Comparison of ENCODE assay signal across 18 cellular contexts in the genomic region with DNA sequence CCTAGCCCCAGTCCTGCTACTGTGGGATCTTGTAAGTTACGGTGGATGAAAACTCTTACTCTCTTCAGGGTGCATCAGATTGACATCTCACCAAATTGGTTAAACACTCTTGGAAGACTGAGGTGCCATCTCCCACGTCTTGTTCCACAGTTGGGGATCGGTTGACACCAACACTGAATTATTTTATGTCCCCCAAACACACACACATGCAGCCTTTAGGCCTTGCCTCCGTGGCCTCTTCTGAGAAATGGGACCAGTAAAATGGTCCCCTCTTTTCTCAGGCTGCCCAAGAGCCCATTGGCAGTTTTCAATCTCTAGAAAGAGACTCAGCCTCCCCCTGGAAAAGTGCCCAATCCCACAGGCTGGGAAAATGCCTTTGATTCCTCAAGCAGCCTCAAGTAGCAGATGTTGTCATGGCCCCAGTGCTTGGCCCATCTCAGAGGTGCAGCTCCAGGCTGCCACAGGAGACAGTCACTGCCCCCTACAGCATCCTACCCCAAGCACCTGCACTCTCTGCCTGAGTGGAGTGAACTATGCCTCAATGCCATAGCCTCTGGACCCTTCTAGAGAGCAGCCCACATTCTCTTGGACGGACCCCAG.
DNase-seq lines count a peak whose midpoint lies in the region; ATAC-seq, FAIRE-seq and TF ChIP-seq lines count a peak whose summit lies in the region.
"Had no signal": no experiment of that assay in that cellular context is flagged by ENCODE, and none has a peak within 500 bp of the region (broad histone marks: within the 10 kb centered on the region; RNA-seq: fewer than 3 reads in every experiment).

No MANE protein-coding gene starts in this region.

- no peak for ATAC-seq in RWPE2 (ENCODE audit: low read depth)
- ATAC-seq in GM18870 (IDR thresholded peaks at IDR 0.05; ENCODE audit: unreplicated experiment): no peak

- TF ChIP-seq POLR2A in testis (IDR thresholded peaks at IDR 0.05) (no peak), transverse colon (IDR thresholded peaks at IDR 0.05) (no peak)

- peaks cover 16% of the 10 kb centered on the region for H3K4me1 ChIP-seq in RWPE2 (ENCODE audit: insufficient read depth, poor library complexity, severe bottlenecking)
- H3K4me1 ChIP-seq in testis: no peaks in the 10 kb centered on the region
- no peaks in the 10 kb centered on the region for H3K4me1 ChIP-seq in transverse colon
- H3K4me1 ChIP-seq: Peyer's patch had no signal

- H3K4me3 ChIP-seq in RWPE2 (ENCODE audit: severe bottlenecking) (no peak overlapping the region), testis (no peak overlapping the region), transverse colon (no peak overlapping the region)
- H3K4me3 ChIP-seq: MG63, Peyer's patch had no signal

- H3K36me3 ChIP-seq in RWPE2 (ENCODE audit: low read depth) (no peaks in the 10 kb centered on the region), testis (ENCODE audit: low read depth, missing control alignments) (no peaks in the 10 kb centered on the region), transverse colon (no peaks in the 10 kb centered on the region)
- H3K36me3 ChIP-seq: MG63, Peyer's patch had no signal

- H3K27ac ChIP-seq in RWPE2 (ENCODE audit: poor library complexity, severe bottlenecking) (peak overlapping the region; percentile 57), testis (no peak overlapping the region), transverse colon (no peak overlapping the region)
- H3K27ac ChIP-seq: Peyer's patch had no signal

- intact Hi-C loops in testis (cut with DNase I; ENCODE audit: low total_unique reads) (no loop called here), transverse colon (cut with DNase I; ENCODE audit: low total_unique reads) (no loop called here)

- in situ Hi-C loops in transverse colon (cut with MboI; ENCODE audit: low pct_ligation_motif_present in 1 of 4, low pct_unique_long_range_greater_than_20kb in 1 of 4, low sequenced_read_pairs in 3 of 4) (loop anchor here in 1 of 4 donors (25.0 kb wide), 1 partner anchor 98 kb away; a partner anchor contains a TSS), ACHN (cut with HindIII; ENCODE audit: low pct_ligation_motif_present, low pct_unique_long_range_greater_than_20kb, low sequenced_read_pairs) (no loop called here)

- peak; percentile 65 for FAIRE-seq in HTR-8/SVneo (lab: Jason Lieb, UNC)
- FAIRE-seq: GM19239 had no signal

- TF ChIP-seq EP300 in transverse colon (IDR thresholded peaks at IDR 0.05; ENCODE audit: low read depth): no peak

- no peaks in the 10 kb centered on the region for H3K27me3 ChIP-seq in RWPE2 (ENCODE audit: insufficient read depth, poor library complexity, severe bottlenecking)
- H3K27me3 ChIP-seq in testis: no peaks in the 10 kb centered on the region
- no peaks in the 10 kb centered on the region for H3K27me3 ChIP-seq in transverse colon
- H3K27me3 ChIP-seq: Peyer's patch had no signal

- WGBS in testis, 2 donors: 75 to 87% methylated on average over 5 of the region's 5 CpGs
- 92% methylated on average over 5 of the region's 5 CpGs; no CpG with 5 or more reads in 1 of the 2 donors for WGBS in transverse colon (ENCODE audit: low coverage in 1 of 2), 2 donors

- DNase-seq in HTR-8/SVneo (ENCODE audit: insufficient read length, low spot score) (no peak), RWPE2 (ENCODE audit: low spot score) (peak; percentile 64), islet precursor cell (peak; percentile 22), testis (peak; percentile 7), transverse colon (no peak), ACHN (no peak)
- DNase-seq: AML-193, COR-L47, DMS153, MG63, NCI-H1092, NCI-H2081 treated with DMSO at 0.1 percent for 48 hours, NCI-H510A, NCI-H774, Right ventricle myocardium superior had no signal

- no peak for TF ChIP-seq CTCF in RWPE2 (IDR thresholded peaks at IDR 0.05; ENCODE audit: poor library complexity, severe bottlenecking)
- no peak for TF ChIP-seq CTCF in testis (IDR thresholded peaks at IDR 0.05)
- TF ChIP-seq CTCF in transverse colon (IDR thresholded peaks at IDR 0.05): no peak

- H3K9me3 ChIP-seq in RWPE2 (ENCODE audit: severe bottlenecking) (peaks cover 3% of the 10 kb centered on the region), testis (no peaks in the 10 kb centered on the region), transverse colon (peaks cover 0 to 4% of the 10 kb centered on the region in 2 donors)
- H3K9me3 ChIP-seq: MG63, Peyer's patch had no signal

Comparison
In these comparisons a context has a peak if more than half of its experiments do, and no peak if none do; other contexts are left out.
1. DNase-seq: peak in RWPE2 (single experiment), islet precursor cell (single experiment) and testis (single experiment); none in HTR-8/SVneo (single experiment), transverse colon (single experiment) and ACHN (single experiment).